In the genomic region with DNA sequence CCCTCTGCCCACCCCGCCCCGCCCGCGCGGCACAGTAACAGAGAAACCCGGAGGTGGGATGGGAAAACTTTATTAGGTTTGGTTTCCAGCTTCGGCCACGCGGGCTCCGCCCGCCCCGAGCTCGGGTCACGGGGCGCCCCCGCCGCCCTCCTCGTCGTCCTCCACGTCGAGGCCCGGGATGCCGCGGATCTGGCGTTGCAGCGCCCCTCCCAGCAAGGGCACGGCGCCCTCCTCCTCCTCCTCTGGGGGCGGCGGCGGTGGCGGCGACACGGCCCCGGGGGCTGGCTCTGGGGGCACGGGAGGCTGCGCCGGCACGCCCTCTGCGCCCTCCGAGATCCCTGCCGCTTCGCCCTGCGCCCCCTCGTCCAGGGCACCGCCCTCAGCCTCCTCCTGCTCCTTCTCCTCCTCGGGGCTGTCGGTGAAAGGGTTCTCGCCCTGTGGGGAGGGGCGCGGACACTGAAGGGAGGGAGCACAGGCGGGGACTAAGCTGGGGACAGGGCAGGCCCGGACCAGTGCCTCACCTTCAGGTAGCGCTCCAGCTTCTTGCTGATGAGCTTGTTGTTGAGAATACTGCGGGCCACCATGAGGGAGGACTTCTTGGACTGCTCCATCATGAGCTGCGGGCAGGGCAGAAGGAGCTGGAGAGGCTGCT, we compare ENCODE assay signal across 8 cellular contexts. TPM values are rescaled to one million over a fixed set of nuclear protein-coding genes. Genes with fewer than 3 reads are reported as not detected.
DNase-seq lines count a peak whose midpoint lies in the region; ATAC-seq and TF ChIP-seq lines count a peak whose summit lies in the region.

No MANE protein-coding gene starts in this region.

- peaks cover 28% of the 10 kb centered on the region for H3K4me1 Mint-ChIP-seq in memory B cell

- peak overlapping the region; percentile 98 for H3K27ac Mint-ChIP-seq in memory B cell

- no peaks in the 10 kb centered on the region for H3K36me3 Mint-ChIP-seq in memory B cell

- H3K27me3 ChIP-seq in upper lobe of right lung: no peaks in the 10 kb centered on the region

- H3K27ac ChIP-seq in upper lobe of right lung: peak overlapping the region; percentile 98

- TF ChIP-seq CTCF in upper lobe of right lung (IDR thresholded peaks at IDR 0.05): no peak

- H3K4me1 ChIP-seq in upper lobe of right lung: peaks cover 32% of the 10 kb centered on the region

- no peaks in the 10 kb centered on the region for H3K27me3 Mint-ChIP-seq in memory B cell

- ATAC-seq in GM19468 (IDR thresholded peaks at IDR 0.05; ENCODE audit: extremely low read depth, unreplicated experiment): peak; percentile 34
- ATAC-seq in HG03565 (IDR thresholded peaks at IDR 0.05; ENCODE audit: unreplicated experiment): peak; percentile 13
- ATAC-seq in memory B cell (ENCODE audit: low read depth): peak; percentile 29
- ATAC-seq in upper lobe of right lung: peak; percentile 23

- DNase-seq in NCI-H1436 (lab: John Stamatoyannopoulos, UW): peak; percentile 57
- DNase-seq in NCI-H1436 treated with DMSO at 0.1 percent for 48 hours (lab: John Stamatoyannopoulos, UW): no peak
- peak; percentile 60 for DNase-seq in RKO (ENCODE audit: low spot score)
- DNase-seq in dermis blood vessel endothelial cell: peak; percentile 60
- DNase-seq in memory B cell (ENCODE audit: low spot score in 2 of 2): no peak
- no peak for DNase-seq in upper lobe of right lung

- H3K9me3 Mint-ChIP-seq in memory B cell: no peaks in the 10 kb centered on the region

- H3K4me3 Mint-ChIP-seq in memory B cell: peak overlapping the region; percentile 96

- H3K9me3 ChIP-seq in upper lobe of right lung: no peaks in the 10 kb centered on the region

- peak overlapping the region; percentile 100 for H3K4me3 ChIP-seq in upper lobe of right lung

- intact Hi-C loops in upper lobe of right lung (cut with DNase I): no loop called here

- no peaks in the 10 kb centered on the region for H3K36me3 ChIP-seq in upper lobe of right lung

RNA-seq across cellular contexts. Expression of gene AKAP8, which starts 0.5 kb away (rescaled TPM):
- total RNA-seq in dermis blood vessel endothelial cell (19.9 and 24.2 TPM in 2 replicates), upper lobe of right lung (31.0 TPM)

RNA-seq across cellular contexts. Expression of gene AKAP8L, which starts 38.7 kb away (rescaled TPM):
- total RNA-seq in dermis blood vessel endothelial cell (49.0 and 70.8 TPM in 2 replicates), upper lobe of right lung (95.5 TPM)

RNA-seq across cellular contexts. Expression of gene BRD4, which starts 47.8 kb away (rescaled TPM):
- total RNA-seq in dermis blood vessel endothelial cell (10.9 and 21.3 TPM in 2 replicates), upper lobe of right lung (101 TPM)

Comparison
In these comparisons a context has a peak if more than half of its experiments do, and no peak if none do; other contexts are left out.
1. DNase-seq: peak in NCI-H1436 (single experiment), RKO (single experiment) and dermis blood vessel endothelial cell (single experiment); none in NCI-H1436 treated with DMSO at 0.1 percent for 48 hours (single experiment), memory B cell (0 of 2) and upper lobe of right lung (single experiment).
2. Peak in every context shown above with its lines, with median percentiles within 50 percentile points of each other: ATAC-seq.